In the genomic region with DNA sequence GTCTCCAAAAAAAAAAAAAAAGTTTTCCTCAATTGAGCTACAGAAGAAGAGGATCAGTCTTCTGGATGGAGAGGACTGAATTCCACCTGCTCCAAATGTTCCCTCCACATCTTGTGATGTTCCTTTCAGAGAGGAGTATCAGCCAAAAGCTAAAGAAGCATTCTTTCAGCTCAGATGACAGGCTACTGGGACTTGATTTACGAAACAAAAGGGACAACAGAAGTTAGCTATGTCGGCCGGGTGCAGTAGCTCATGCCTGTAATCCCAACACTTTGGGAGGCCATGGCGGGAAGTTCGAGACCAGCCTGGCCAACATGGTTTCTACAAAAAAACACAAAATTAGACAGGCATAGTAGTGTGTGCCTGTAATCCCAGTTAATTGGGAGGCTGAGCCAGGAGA, we compare ENCODE assay signal across 18 cellular contexts. TPM values are rescaled to one million over a fixed set of nuclear protein-coding genes. Genes with fewer than 3 reads are reported as not detected.
DNase-seq lines count a peak whose midpoint lies in the region; TF ChIP-seq lines count a peak whose summit lies in the region.
"Had no signal": no experiment of that assay in that cellular context is flagged by ENCODE, and none has a peak within 500 bp of the region (broad histone marks: within the 10 kb centered on the region; RNA-seq: fewer than 3 reads in every experiment).

No MANE protein-coding gene starts in this region.

- no peaks in the 10 kb centered on the region for H3K27me3 ChIP-seq in osteoblast (ENCODE audit: insufficient read depth, low read length)
- H3K27me3 ChIP-seq: Peyer's patch had no signal

- no peak overlapping the region for H3K4me3 Mint-ChIP-seq in activated naive CD4-positive, alpha-beta T cell treated with anti-CD3 and anti-CD28 coated beads, Interleukin-2, amount 50 U/mL, for 24 hours
- H3K4me3 Mint-ChIP-seq in dendritic cell treated with granulocyte-macrophage colony-stimulating factor and Interleukin-4, amounts not matched to agents 40 ng/mL and 50 ng/mL, for 4 days, result no peak overlapping the region

- TF ChIP-seq CTCF in osteoblast (IDR thresholded peaks at IDR 0.05; ENCODE audit: extremely low read depth, low read depth, low read length), result no peak

- no peak overlapping the region for H3K4me3 ChIP-seq in osteoblast (ENCODE audit: insufficient read depth, low read length)
- H3K4me3 ChIP-seq: Peyer's patch had no signal

- H3K4me1 ChIP-seq in osteoblast (ENCODE audit: insufficient read depth, low read length), result peaks cover 33% of the 10 kb centered on the region

- peaks cover 77% of the 10 kb centered on the region for H3K4me1 Mint-ChIP-seq in activated naive CD4-positive, alpha-beta T cell treated with anti-CD3 and anti-CD28 coated beads, Interleukin-2, amount 50 U/mL, for 24 hours
- peaks cover 76% of the 10 kb centered on the region for H3K4me1 Mint-ChIP-seq in dendritic cell treated with granulocyte-macrophage colony-stimulating factor and Interleukin-4, amounts not matched to agents 40 ng/mL and 50 ng/mL, for 4 days (ENCODE audit: low read depth)

- DNase-seq in activated naive CD4-positive, alpha-beta T cell treated with anti-CD3 and anti-CD28 coated beads, Interleukin-2, amount 50 U/mL, for 16 hours, result no peak
- DNase-seq in osteoblast (ENCODE audit: insufficient read length, low spot score, missing footprints) (peak; percentile 62), COLO829 (ENCODE audit: low spot score) (no peak), NCI-H748 treated with DMSO at 0.1 percent for 48 hours (lab: John Stamatoyannopoulos, UW) (no peak)
- DNase-seq in activated T-cell treated with anti-CD3 and anti-CD28 coated beads, Interleukin-2, amount 50 U/mL, for 48 hours, result no peak
- DNase-seq: CD4-positive, CD25-positive, alpha-beta regulatory T cell; COR-L47; DMS79; Karpas-422; MV-4-11; NCI-H1105 treated with DMSO at 0.1 percent for 48 hours; NCI-H2029 treated with DMSO at 0.1 percent for 48 hours; NCI-H226; NCI-H524; NCI-H82; Peyer's patch had no signal

- H3K27ac ChIP-seq in osteoblast (ENCODE audit: low read depth, low read length), result no peak overlapping the region
- H3K27ac ChIP-seq: Peyer's patch had no signal

- no peak overlapping the region for H3K4me2 ChIP-seq in osteoblast (ENCODE audit: insufficient read depth, low read length)

- no peaks in the 10 kb centered on the region for H3K9me3 Mint-ChIP-seq in activated naive CD4-positive, alpha-beta T cell treated with anti-CD3 and anti-CD28 coated beads, Interleukin-2, amount 50 U/mL, for 24 hours
- H3K9me3 Mint-ChIP-seq in dendritic cell treated with granulocyte-macrophage colony-stimulating factor and Interleukin-4, amounts not matched to agents 40 ng/mL and 50 ng/mL, for 4 days, result no peaks in the 10 kb centered on the region
- H3K9me3 Mint-ChIP-seq: CD4-positive, CD25-positive, alpha-beta regulatory T cell had no signal

- peaks cover 38% of the 10 kb centered on the region for H3K36me3 ChIP-seq in osteoblast (ENCODE audit: insufficient read depth, low read length)

- intact Hi-C loops in dendritic cell treated with granulocyte-macrophage colony-stimulating factor and Interleukin-4, amounts not matched to agents 40 ng/mL and 50 ng/mL, for 4 days (cut with micrococcal nuclease), result no loop called here

- peak overlapping the region; percentile 43 for H3K27ac Mint-ChIP-seq in activated naive CD4-positive, alpha-beta T cell treated with anti-CD3 and anti-CD28 coated beads, Interleukin-2, amount 50 U/mL, for 24 hours
- peak overlapping the region; percentile 34 for H3K27ac Mint-ChIP-seq in dendritic cell treated with granulocyte-macrophage colony-stimulating factor and Interleukin-4, amounts not matched to agents 40 ng/mL and 50 ng/mL, for 4 days

- H3K9me3 ChIP-seq in osteoblast (ENCODE audit: low read depth, low read length), result no peaks in the 10 kb centered on the region
- H3K9me3 ChIP-seq: Peyer's patch had no signal

- no peak overlapping the region for H2AFZ ChIP-seq in osteoblast (ENCODE audit: low read length)

- peaks cover 20% of the 10 kb centered on the region for H4K20me1 ChIP-seq in osteoblast (ENCODE audit: insufficient read depth, low read length)

- peaks cover 13% of the 10 kb centered on the region for H3K36me3 Mint-ChIP-seq in activated naive CD4-positive, alpha-beta T cell treated with anti-CD3 and anti-CD28 coated beads, Interleukin-2, amount 50 U/mL, for 24 hours
- H3K36me3 Mint-ChIP-seq in dendritic cell treated with granulocyte-macrophage colony-stimulating factor and Interleukin-4, amounts not matched to agents 40 ng/mL and 50 ng/mL, for 4 days (ENCODE audit: low read depth), result peaks cover 74% of the 10 kb centered on the region

- peaks cover 79% of the 10 kb centered on the region for H3K79me2 ChIP-seq in osteoblast (ENCODE audit: insufficient read depth, low read length)

- H3K27me3 Mint-ChIP-seq in activated naive CD4-positive, alpha-beta T cell treated with anti-CD3 and anti-CD28 coated beads, Interleukin-2, amount 50 U/mL, for 24 hours, result no peaks in the 10 kb centered on the region
- H3K27me3 Mint-ChIP-seq in dendritic cell treated with granulocyte-macrophage colony-stimulating factor and Interleukin-4, amounts not matched to agents 40 ng/mL and 50 ng/mL, for 4 days, result no peaks in the 10 kb centered on the region
- H3K27me3 Mint-ChIP-seq: CD4-positive, CD25-positive, alpha-beta regulatory T cell had no signal

RNA-seq across cellular contexts. Expression of a gene that starts 7.4 kb away (rescaled TPM):
- 17.1 and 17.4 TPM in 2 replicates for total RNA-seq in osteoblast

RNA-seq across cellular contexts. Expression of a gene that starts 43.6 kb away (rescaled TPM):
- 218 and 245 TPM in 2 replicates for total RNA-seq in osteoblast
